ENCODE assay signal across 27 cellular contexts in genomic region chr7:151308256-151308655, GRCh38.
"Had no signal": no experiment of that assay in that cellular context is flagged by ENCODE, and none has a peak within 500 bp of the region (broad histone marks: within the 10 kb centered on the region; RNA-seq: fewer than 3 reads in every experiment).

No MANE protein-coding gene starts in this region.

- H3K9me2 ChIP-seq: SK-N-SH had no signal

- H3K36me3 ChIP-seq: adrenal gland, Peyer's patch, SJCRH30 had no signal

- H3K4me3 Mint-ChIP-seq: activated CD8-positive, alpha-beta T cell treated with anti-CD3 and anti-CD28 coated beads, Interleukin-2, amount 10 ng/mL, durations not matched to agents 7 days and 5 days; activated naive CD8-positive, alpha-beta T cell treated with anti-CD3 and anti-CD28 coated beads, Interleukin-2, amount 10 ng/mL, durations not matched to agents 7 days and 5 days; activated T-cell treated with anti-CD3 and anti-CD28 coated beads, Interleukin-2, amount 50 U/mL, for 72 hours had no signal

- H3K36me3 Mint-ChIP-seq: activated naive CD8-positive, alpha-beta T cell treated with anti-CD3 and anti-CD28 coated beads, Interleukin-2, amount 10 ng/mL, durations not matched to agents 7 days and 5 days had no signal

- H3K27ac Mint-ChIP-seq: activated CD8-positive, alpha-beta T cell treated with anti-CD3 and anti-CD28 coated beads, Interleukin-2, amount 10 ng/mL, durations not matched to agents 7 days and 5 days; activated naive CD8-positive, alpha-beta T cell treated with anti-CD3 and anti-CD28 coated beads, Interleukin-2, amount 10 ng/mL, durations not matched to agents 7 days and 5 days; activated T-cell treated with anti-CD3 and anti-CD28 coated beads, Interleukin-2, amount 50 U/mL, for 72 hours had no signal

- H3K4me2 ChIP-seq: KMS-11, SK-N-SH had no signal

- ATAC-seq: activated CD8-positive, alpha-beta T cell treated with anti-CD3 and anti-CD28 coated beads, Interleukin-2, amount 10 ng/mL, durations not matched to agents 7 days and 5 days; activated T-cell treated with anti-CD3 and anti-CD28 coated beads, Interleukin-2, amount 50 U/mL, for 72 hours had no signal

- H3K9ac ChIP-seq: KMS-11, SK-N-SH had no signal

- H3K9me3 Mint-ChIP-seq: activated naive CD8-positive, alpha-beta T cell treated with anti-CD3 and anti-CD28 coated beads, Interleukin-2, amount 10 ng/mL, durations not matched to agents 7 days and 5 days; activated T-cell treated with anti-CD3 and anti-CD28 coated beads, Interleukin-2, amount 50 U/mL, for 72 hours had no signal

- H3K4me1 ChIP-seq: SJCRH30 had no signal

- H3K27me3 ChIP-seq: SJCRH30 had no signal

- H3K27ac ChIP-seq: adrenal gland, KMS-11, Peyer's patch, RWPE1, SJCRH30, VCaP had no signal

- H3K4me3 ChIP-seq: adrenal gland, Peyer's patch, SJCRH30 had no signal

- DNase-seq: activated CD4-positive, alpha-beta T cell treated with anti-CD3 and anti-CD28 coated beads, Interleukin-2, amount 50 U/mL, for 1 hour; activated CD4-positive, CD25-positive, alpha-beta regulatory T cell; activated CD8-positive, alpha-beta T cell treated with anti-CD3 and anti-CD28 coated beads, Interleukin-2, amount 10 ng/mL, durations not matched to agents 7 days and 5 days; activated naive CD4-positive, alpha-beta T cell treated with anti-CD3 and anti-CD28 coated beads, Interleukin-2, amount 50 U/mL, for 16 hours; activated naive CD8-positive, alpha-beta T cell treated with anti-CD3 and anti-CD28 coated beads, Interleukin-2, amount 10 ng/mL, durations not matched to agents 7 days and 5 days; activated T-cell treated with anti-CD3 and anti-CD28 coated beads, Interleukin-2, amount 50 U/mL, for 72 hours; anterior cingulate cortex; central memory CD4-positive, alpha-beta T cell; MV-4-11; NCI-H1092 treated with DMSO at 0.1 percent for 48 hours; NCI-H1417 treated with DMSO at 0.1 percent for 48 hours; NCI-H1694; NCI-H2029; NCI-H2107; NCI-H2171 treated with DMSO at 0.1 percent for 48 hours; NCI-H226; NCI-H526; NCI-H774; Peyer's patch; Right ventricle myocardium superior; SJCRH30; SK-N-SH; T-helper 1 cell had no signal

- H3K9me3 ChIP-seq: adrenal gland, SK-N-SH had no signal
